Comparison of ENCODE assay signal across 10 cellular contexts in genomic region chr11:102306048-102306575, GRCh38. TPM values are rescaled to one million over a fixed set of nuclear protein-coding genes. Genes with fewer than 3 reads are reported as not detected.
DNase-seq lines count a peak whose midpoint lies in the region; ATAC-seq, FAIRE-seq and TF ChIP-seq lines count a peak whose summit lies in the region.
"Had no signal": no experiment of that assay in that cellular context is flagged by ENCODE, and none has a peak within 500 bp of the region (broad histone marks: within the 10 kb centered on the region; RNA-seq: fewer than 3 reads in every experiment).

No MANE protein-coding gene starts in this region.

- no peak for TF ChIP-seq POLR2A in GM12891 (IDR thresholded peaks at IDR 0.05; ENCODE audit: low read depth, low read length)

- H3K4me3 ChIP-seq in choroid plexus epithelial cell (ENCODE audit: low read depth, low read length) (no peak overlapping the region), skin epidermis (no peak overlapping the region), osteoblast (ENCODE audit: insufficient read depth, low read length) (no peak overlapping the region)
- H3K4me3 ChIP-seq: ascending aorta had no signal

- no peaks in the 10 kb centered on the region for H3K9me3 ChIP-seq in osteoblast (ENCODE audit: low read depth, low read length)

- DNase-seq in GM12891 (ENCODE audit: insufficient read length, low spot score), result no peak
- DNase-seq in NCI-H774 (lab: John Stamatoyannopoulos, UW), result peak; percentile 57
- DNase-seq in choroid plexus epithelial cell (ENCODE audit: low read depth), result no peak
- DNase-seq in cardiac septum (ENCODE audit: low spot score), result no peak
- DNase-seq in osteoblast (ENCODE audit: insufficient read length, low spot score, missing footprints), result no peak
- DNase-seq: NCI-H1105 had no signal

- no peaks in the 10 kb centered on the region for H3K36me3 ChIP-seq in osteoblast (ENCODE audit: insufficient read depth, low read length)
- H3K36me3 ChIP-seq: ascending aorta had no signal

- H3K27ac ChIP-seq in skin epidermis (peak overlapping the region in 18 of 21 experiments; percentile 19 to 87 (median 59)), osteoblast (ENCODE audit: low read depth, low read length) (no peak overlapping the region)
- H3K27ac ChIP-seq: ascending aorta had no signal

- FAIRE-seq in GM12891 (lab: Jason Lieb, UNC), result peak; percentile 88
- FAIRE-seq: islet of Langerhans had no signal

- no peaks in the 10 kb centered on the region for H3K4me1 ChIP-seq in osteoblast (ENCODE audit: insufficient read depth, low read length)
- H3K4me1 ChIP-seq: ascending aorta had no signal

- TF ChIP-seq CTCF in choroid plexus epithelial cell (conservative IDR thresholded peaks at IDR 0.05; ENCODE audit: low read depth, low read length) (peak; percentile 15), osteoblast (IDR thresholded peaks at IDR 0.05; ENCODE audit: extremely low read depth, low read depth, low read length) (no peak)

- no peaks in the 10 kb centered on the region for H3K79me2 ChIP-seq in osteoblast (ENCODE audit: insufficient read depth, low read length)

- no peak overlapping the region for H3K4me2 ChIP-seq in osteoblast (ENCODE audit: insufficient read depth, low read length)

- no peak overlapping the region for H2AFZ ChIP-seq in osteoblast (ENCODE audit: low read length)

- H4K20me1 ChIP-seq in osteoblast (ENCODE audit: insufficient read depth, low read length), result no peaks in the 10 kb centered on the region

- no peak for ATAC-seq in GM18870 (IDR thresholded peaks at IDR 0.05; ENCODE audit: unreplicated experiment)

- intact Hi-C loops in cardiac septum (cut with DNase I), result no loop called here

- no peaks in the 10 kb centered on the region for H3K27me3 ChIP-seq in osteoblast (ENCODE audit: insufficient read depth, low read length)
- H3K27me3 ChIP-seq: ascending aorta had no signal

TF ChIP-seq in GM12891, 5 proteins besides CTCF, POLR2A, EP300 and RAD21:
- no peak for TF ChIP-seq TAF1 (IDR thresholded peaks at IDR 0.05; ENCODE audit: low read depth, low read length)
- no peak for TF ChIP-seq POU2F2 (IDR thresholded peaks at IDR 0.05; ENCODE audit: low read depth, low read length)
- no peak for TF ChIP-seq POLR2AphosphoS5 (IDR thresholded peaks at IDR 0.05; ENCODE audit: low read depth, low read length)
- TF ChIP-seq PAX5 (IDR thresholded peaks at IDR 0.05; ENCODE audit: insufficient read depth, low read length, severe bottlenecking), result no peak
- TF ChIP-seq SPI1 (IDR thresholded peaks at IDR 0.05; ENCODE audit: low read depth, low read length), result no peak

RNA-seq across cellular contexts. Expression of gene BIRC3, which starts 11.2 kb away (rescaled TPM):
- polyA plus RNA-seq in GM12891 (2012; ENCODE audit: low read depth, missing spikeins), result 42.0 TPM
- total RNA-seq in cardiac septum (1.8 TPM), osteoblast (1.2 and 1.8 TPM in 2 replicates)

RNA-seq across cellular contexts. Expression of gene BIRC2, which starts 40.9 kb away (rescaled TPM):
- 19.6 TPM for polyA plus RNA-seq in GM12891 (2012; ENCODE audit: low read depth, missing spikeins)
- total RNA-seq in cardiac septum (31.5 TPM), osteoblast (74.6 and 76.0 TPM in 2 replicates)
